In genomic region chr6:26216015-26216885, GRCh38 we compare ENCODE assay signal across 8 cellular contexts.
DNase-seq lines count a peak whose midpoint lies in the region; TF ChIP-seq lines count a peak whose summit lies in the region.

No MANE protein-coding gene starts in this region.

- H3K4me2 ChIP-seq in GM23248 (ENCODE audit: unreplicated experiment), result peak overlapping the region; percentile 48

- 9 to 11% methylated on average over 40 to 41 of the region's 41 CpGs for WGBS in GM23248 (ENCODE audit: low coverage in 1 of 2, low lambda C conversion rate in 2 of 2, missing lambda C conversion rate in 2 of 2), 2 experiments

- peak overlapping the region; percentile 62 for H3K9ac ChIP-seq in GM23248

- H3F3A ChIP-seq in GM23248 (ENCODE audit: insufficient read depth), result peaks cover 25% of the 10 kb centered on the region

- TF ChIP-seq POLR2A in vagina (IDR thresholded peaks at IDR 0.05), result peak in 1 of 2 donors; percentile 94

- in situ Hi-C loops in G401 (cut with HindIII; ENCODE audit: low sequenced_read_pairs), result no loop called here
- in situ Hi-C loops in GM23248 (cut with MboI), result no loop called here

- no peaks in the 10 kb centered on the region for H3K36me3 ChIP-seq in GM23248 (ENCODE audit: low read depth)
- H3K36me3 ChIP-seq in neutrophil, result no peaks in the 10 kb centered on the region
- no peaks in the 10 kb centered on the region for H3K36me3 ChIP-seq in vagina

- H2AFZ ChIP-seq in GM23248, result peak overlapping the region; percentile 88

- TF ChIP-seq CTCF in LNCaP clone FGC (IDR thresholded peaks at IDR 0.05; ENCODE audit: control insufficient read depth, extremely low read depth, insufficient read depth), result no peak
- TF ChIP-seq CTCF in neutrophil (IDR thresholded peaks at IDR 0.05), result no peak
- TF ChIP-seq CTCF in vagina (IDR thresholded peaks at IDR 0.05), result no peak

- H3K4me3 ChIP-seq in GM23248, result peak overlapping the region; percentile 70
- peak overlapping the region; percentile 57 for H3K4me3 ChIP-seq in LNCaP clone FGC (ENCODE audit: low read depth, low read length)
- peak overlapping the region; percentile 68 to 71 for H3K4me3 ChIP-seq in neutrophil (ENCODE audit: low read depth in 1 of 2, low read length in 1 of 2)
- peak overlapping the region; percentile 50 for H3K4me3 ChIP-seq in vagina

- intact Hi-C loops in vagina (cut with DNase I), result no loop called here

- H3K79me2 ChIP-seq in GM23248 (ENCODE audit: insufficient read depth), result no peaks in the 10 kb centered on the region

- H3K9me3 ChIP-seq in GM23248 (ENCODE audit: low read depth), result no peaks in the 10 kb centered on the region
- peaks cover 13% of the 10 kb centered on the region for H3K9me3 ChIP-seq in neutrophil
- H3K9me3 ChIP-seq in vagina, result no peaks in the 10 kb centered on the region

- H3K9me2 ChIP-seq in GM23248 (ENCODE audit: insufficient read depth), result no peaks in the 10 kb centered on the region

- H3K27me3 ChIP-seq in GM23248 (replicated peaks; ENCODE audit: insufficient read depth) (no peaks in the 10 kb centered on the region), neutrophil (no peaks in the 10 kb centered on the region), vagina (no peaks in the 10 kb centered on the region)

- DNase-seq in G401 (ENCODE audit: low spot score) (peak; percentile 100), GM23248 (peak; percentile 94), LNCaP clone FGC (ENCODE audit: low read depth) (peak; percentile 92), SHP77 (lab: John Stamatoyannopoulos, UW) (peak; percentile 96 to 98), globus pallidus (ENCODE audit: low spot score) (peak; percentile 97), vagina (ENCODE audit: extremely low spot score in 2 of 2) (no peak)
- DNase-seq in activated naive CD4-positive, alpha-beta T cell treated with anti-CD3 and anti-CD28 coated beads, Interleukin-2, amount 50 U/mL, for 16 hours, result peak; percentile 63

- H4K20me1 ChIP-seq in GM23248 (ENCODE audit: insufficient read depth), result no peaks in the 10 kb centered on the region

- H3K27ac ChIP-seq in GM23248, result peak overlapping the region; percentile 77
- H3K27ac ChIP-seq in neutrophil, result peak overlapping the region; percentile 81
- peak overlapping the region; percentile 49 for H3K27ac ChIP-seq in vagina

- peaks cover 14% of the 10 kb centered on the region; the same call in 1 of the 2 replicates for H3K4me1 ChIP-seq in GM23248 (ENCODE audit: insufficient read depth)
- peaks cover 31 to 32% of the 10 kb centered on the region in 2 experiments for H3K4me1 ChIP-seq in neutrophil (ENCODE audit: control insufficient read depth in 1 of 2, insufficient read depth in 1 of 2, low read depth in 1 of 2, low read length in 1 of 2)
- peaks cover 9% of the 10 kb centered on the region for H3K4me1 ChIP-seq in vagina

Comparison
In these comparisons a context has a peak if more than half of its experiments do, and no peak if none do; other contexts are left out.
1. DNase-seq: peak in G401 (single experiment), GM23248 (single experiment), LNCaP clone FGC (single experiment), SHP77 (2 of 2), activated naive CD4-positive, alpha-beta T cell treated with anti-CD3 and anti-CD28 coated beads, Interleukin-2, amount 50 U/mL, for 16 hours (single experiment) and globus pallidus (single experiment); none in vagina (0 of 2).
2. Peak in every context shown above with its lines, with median percentiles within 50 percentile points of each other: H3K27ac ChIP-seq and H3K4me3 ChIP-seq.